In the genomic region with DNA sequence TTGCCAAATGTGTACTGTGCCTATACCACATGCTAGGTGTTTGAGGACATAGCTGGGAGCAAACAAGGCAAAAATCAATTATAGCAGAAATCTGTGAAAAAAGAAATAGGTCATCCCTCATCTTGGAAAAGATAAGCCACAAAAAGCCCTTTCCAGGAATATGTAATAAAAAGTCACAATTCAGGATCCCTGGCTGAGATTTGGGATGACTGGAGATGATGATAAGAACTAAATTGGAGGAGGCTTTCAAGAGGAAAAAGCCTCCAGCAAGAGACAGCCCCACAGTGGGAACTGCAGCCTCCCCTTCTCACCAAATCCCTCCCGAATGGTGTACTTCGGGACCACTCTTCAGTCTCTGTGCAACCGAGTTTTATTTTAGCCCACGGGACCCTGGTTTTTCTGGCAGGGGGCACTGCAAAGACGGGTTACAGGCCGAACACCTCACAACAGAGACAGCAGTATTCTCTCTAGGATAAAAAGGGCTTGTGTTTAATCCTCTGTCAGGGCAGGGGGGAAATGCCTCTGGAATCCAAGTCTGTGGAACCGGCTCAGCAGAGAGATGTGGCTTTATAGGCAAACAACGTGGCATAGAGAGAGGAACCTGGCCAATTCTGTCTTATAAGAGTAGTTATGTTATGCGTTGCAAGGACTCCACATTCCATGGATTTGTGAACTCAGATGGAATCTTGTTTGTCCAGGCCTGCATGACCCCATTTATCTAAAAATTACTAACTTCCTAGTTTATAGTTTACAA, we compare ENCODE assay signal across 8 cellular contexts. TPM values are rescaled to one million over a fixed set of nuclear protein-coding genes. Genes with fewer than 3 reads are reported as not detected.
DNase-seq lines count a peak whose midpoint lies in the region; ATAC-seq and TF ChIP-seq lines count a peak whose summit lies in the region.

No MANE protein-coding gene starts in this region.

- no peaks in the 10 kb centered on the region for H3K36me3 ChIP-seq in left ventricle myocardium inferior
- H3K36me3 ChIP-seq in ectodermal cell (ENCODE audit: control insufficient read depth, insufficient read depth, low read length), result no peaks in the 10 kb centered on the region
- no peaks in the 10 kb centered on the region for H3K36me3 ChIP-seq in uterus

- peak overlapping the region; percentile 88 for H3K27ac ChIP-seq in left ventricle myocardium inferior (replicated peaks)
- peak overlapping the region; percentile 67 for H3K27ac ChIP-seq in ectodermal cell (ENCODE audit: insufficient read depth, low read depth, low read length, poor library complexity, severe bottlenecking)
- H3K27ac ChIP-seq in uterus, result peak overlapping the region; percentile 87 to 95

- H3K27me3 ChIP-seq in left ventricle myocardium inferior (ENCODE audit: low read depth) (no peaks in the 10 kb centered on the region), ectodermal cell (ENCODE audit: control insufficient read depth, insufficient read depth, low read length, poor library complexity, severe bottlenecking) (no peaks in the 10 kb centered on the region), uterus (no peaks in the 10 kb centered on the region)

- H3K9me3 ChIP-seq in left ventricle myocardium inferior (replicated peaks) (no peaks in the 10 kb centered on the region), ectodermal cell (ENCODE audit: control insufficient read depth, low read length) (no peaks in the 10 kb centered on the region), uterus (no peaks in the 10 kb centered on the region)

- peak overlapping the region; percentile 67 for H3K4me3 ChIP-seq in left ventricle myocardium inferior
- H3K4me3 ChIP-seq in ectodermal cell (ENCODE audit: insufficient read depth, low read depth, low read length), result no peak overlapping the region
- peak overlapping the region in 1 of 2 donors; percentile 40 for H3K4me3 ChIP-seq in uterus

- peaks cover 66% of the 10 kb centered on the region for H3K4me1 ChIP-seq in left ventricle myocardium inferior
- H3K4me1 ChIP-seq in ectodermal cell (ENCODE audit: control insufficient read depth, insufficient read depth, low read length), result peaks cover 35% of the 10 kb centered on the region
- no peaks in the 10 kb centered on the region for H3K4me1 ChIP-seq in uterus

- intact Hi-C loops in left ventricle myocardium inferior (cut with micrococcal nuclease) (no loop called here), left cardiac atrium (cut with DNase I) (loop anchor here (10.0 kb wide), 2 partner anchors 94 to 104 kb away; no protein-coding TSS in a partner anchor), uterus (cut with DNase I; ENCODE audit: low total_unique reads) (no loop called here)

- ATAC-seq in left cardiac atrium, result no peak

- WGBS in ectodermal cell, 2 experiments, result 29 to 37% methylated on average over 9 of the region's 9 CpGs

- no peak for TF ChIP-seq POLR2A in uterus (IDR thresholded peaks at IDR 0.05)

- DNase-seq in left ventricle myocardium inferior, result no peak
- no peak for DNase-seq in left cardiac atrium
- DNase-seq in midbrain (lab: John Stamatoyannopoulos, UW), result peak; percentile 68
- DNase-seq in uterus, result no peak
- DNase-seq in central memory CD4-positive, alpha-beta T cell, result no peak
- no peak for DNase-seq in NCI-H226
- no peak for DNase-seq in OCI-M2 (lab: John Stamatoyannopoulos, UW; ENCODE audit: unreplicated experiment)

- TF ChIP-seq CTCF in left ventricle myocardium inferior (IDR thresholded peaks at IDR 0.05; ENCODE audit: borderline replicate concordance) (no peak), uterus (IDR thresholded peaks at IDR 0.05) (no peak)

RNA-seq across cellular contexts. Expression of a gene that starts 1.2 kb away (rescaled TPM):
- total RNA-seq in left ventricle myocardium inferior (72.9 TPM), left cardiac atrium (10 to 100 TPM; 52.9 to 63.7 TPM), uterus (100 to 1,000 TPM in 2 of 4 donors, 10 to 100 TPM in 2; 70.9 to 163 (median 115) TPM)
- polyA plus RNA-seq in ectodermal cell (2013, experiment 1 of 4), result 3.2 TPM
- polyA plus RNA-seq in ectodermal cell (2013, experiment 2 of 4), result 1.9 TPM
- polyA plus RNA-seq in ectodermal cell (2013, experiment 3 of 4), result 3.4 TPM
- 3.3 TPM for polyA plus RNA-seq in ectodermal cell (2013, experiment 4 of 4)

Comparison
In these comparisons a context has a peak if more than half of its experiments do, and no peak if none do; other contexts are left out.
1. intact Hi-C loops: an anchor here in left cardiac atrium (10.0 kb wide); none called in left ventricle myocardium inferior and uterus.